27 cellular contexts compared by ENCODE assay signal in the genomic region with DNA sequence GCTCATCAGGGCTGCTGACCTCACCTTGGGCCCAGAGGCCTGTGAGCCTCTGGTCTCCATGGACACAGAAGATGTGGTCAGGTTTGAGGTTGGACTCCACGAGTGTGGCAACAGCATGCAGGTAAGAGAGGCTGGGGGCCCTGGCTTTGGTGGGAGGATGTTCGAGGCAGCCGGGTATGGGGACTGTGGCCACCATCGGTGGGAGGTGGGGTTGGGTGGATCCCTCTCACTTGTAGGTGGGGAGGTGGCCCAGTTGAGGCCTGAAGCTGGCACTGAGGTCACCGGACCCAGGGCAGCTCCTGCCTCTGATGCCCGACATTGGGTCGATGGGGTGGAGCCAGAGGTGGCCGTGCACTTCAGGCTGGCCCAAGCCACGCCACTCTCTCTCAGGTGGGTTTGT. TPM values are rescaled to one million over a fixed set of nuclear protein-coding genes. Genes with fewer than 3 reads are reported as not detected.
A peak's percentile ranks its signal among the peaks of the same experiment; 100 is the strongest.
DNase-seq lines count a peak whose midpoint lies in the region; ATAC-seq and TF ChIP-seq lines count a peak whose summit lies in the region.
"Had no signal": no experiment of that assay in that cellular context is flagged by ENCODE, and none has a peak within 500 bp of the region (broad histone marks: within the 10 kb centered on the region; RNA-seq: fewer than 3 reads in every experiment).

No MANE protein-coding gene starts in this region.

- no peak overlapping the region for H3K23ac ChIP-seq in trophoblast cell (ENCODE audit: low read length)

- no CpG with 5 or more reads among the region's 9 CpGs for WGBS in trophoblast cell (ENCODE audit: extremely low coverage, insufficient coverage, insufficient read length)

- H3K14ac ChIP-seq in trophoblast cell (ENCODE audit: low read length): no peak overlapping the region

- no peak overlapping the region for H3K18ac ChIP-seq in trophoblast cell (ENCODE audit: low read length)

- no peak overlapping the region for H3K4me3 Mint-ChIP-seq in activated naive CD4-positive, alpha-beta T cell treated with anti-CD3 and anti-CD28 coated beads, Interleukin-2, amount 10 ng/mL, durations not matched to agents 7 days and 5 days
- H3K4me3 Mint-ChIP-seq in T-helper 17 cell (no peak overlapping the region), progenitor cell of endocrine pancreas (ENCODE audit: low read depth) (no peak overlapping the region)
- H3K4me3 Mint-ChIP-seq: CD4-positive, alpha-beta memory T cell; WTC11 had no signal

- H3K4me1 ChIP-seq in trophoblast cell (ENCODE audit: control insufficient read depth in 1 of 2, insufficient read depth in 2 of 2, low read length in 2 of 2): peaks cover 13% of the 10 kb centered on the region in 2 experiments
- H3K4me1 ChIP-seq: ascending aorta, gastrocnemius medialis, HAP-1 had no signal

- H3K9me3 ChIP-seq in T-helper 17 cell (ENCODE audit: control insufficient read depth, low read length, poor library complexity, severe bottlenecking) (no peaks in the 10 kb centered on the region), trophoblast cell (ENCODE audit: insufficient read depth, low read depth, low read length) (no peaks in the 10 kb centered on the region)
- H3K9me3 ChIP-seq: ascending aorta, gastrocnemius medialis, HAP-1, neutrophil, stomach had no signal

- peaks cover 8% of the 10 kb centered on the region for H3K4me1 Mint-ChIP-seq in activated naive CD4-positive, alpha-beta T cell treated with anti-CD3 and anti-CD28 coated beads, Interleukin-2, amount 10 ng/mL, durations not matched to agents 7 days and 5 days
- H3K4me1 Mint-ChIP-seq in T-helper 17 cell (peaks cover 11% of the 10 kb centered on the region), progenitor cell of endocrine pancreas (ENCODE audit: low read depth) (peaks cover 11% of the 10 kb centered on the region)

- ATAC-seq in T-helper 17 cell: no peak
- ATAC-seq: gastrocnemius medialis, right cardiac atrium, WTC11 had no signal

- peak overlapping the region; percentile 18 for H2AK5ac ChIP-seq in trophoblast cell (ENCODE audit: low read length)

- H2BK12ac ChIP-seq in trophoblast cell (ENCODE audit: low read length): peak overlapping the region; percentile 6

- H3K79me2 ChIP-seq in trophoblast cell (ENCODE audit: control insufficient read depth, insufficient read depth, low read length, poor library complexity): no peaks in the 10 kb centered on the region
- H3K79me2 ChIP-seq: hepatocyte had no signal

- H3K4ac ChIP-seq in trophoblast cell (ENCODE audit: low read depth, low read length): no peak overlapping the region

- H4K8ac ChIP-seq in trophoblast cell (ENCODE audit: low read depth, low read length): no peak overlapping the region

- peak; percentile 15 for DNase-seq in activated naive CD4-positive, alpha-beta T cell treated with anti-CD3 and anti-CD28 coated beads, Interleukin-2, amount 10 ng/mL, durations not matched to agents 7 days and 5 days
- no peak for DNase-seq in activated naive CD4-positive, alpha-beta T cell treated with anti-CD3 and anti-CD28 coated beads, Interleukin-2, amount 50 U/mL, for 16 hours
- DNase-seq in T-helper 17 cell: no peak
- peak; percentile 32 for DNase-seq in glomerular visceral epithelial cell (ENCODE audit: extremely low spot score)
- DNase-seq in trophoblast cell: peak in 1 of 2 donors; percentile 20
- DNase-seq in NCI-H446 (lab: John Stamatoyannopoulos, UW): no peak
- DNase-seq in progenitor cell of endocrine pancreas (ENCODE audit: low spot score, unreplicated experiment): no peak
- no peak for DNase-seq in NCI-H345 (lab: John Stamatoyannopoulos, UW)
- DNase-seq: activated CD4-positive, alpha-beta T cell treated with anti-CD3 and anti-CD28 coated beads, Interleukin-2, amount 50 U/mL, for 1 hour; activated gamma-delta T cell; activated T-cell treated with anti-CD3 and anti-CD28 coated beads, Interleukin-2, amount 50 U/mL, for 1 hour; AML-193; central memory CD4-positive, alpha-beta T cell; gastrocnemius medialis; mesendoderm; NCI-H1092; NCI-H1694; right cardiac atrium; SJCRH30; stomach had no signal

- H2AFZ ChIP-seq in trophoblast cell (ENCODE audit: insufficient read depth, low read length, poor library complexity): no peak overlapping the region
- H2AFZ ChIP-seq: hepatocyte had no signal

- no peak overlapping the region for H4K12ac ChIP-seq in trophoblast cell (ENCODE audit: low read depth, low read length)

- no peaks in the 10 kb centered on the region for H3K27me3 ChIP-seq in trophoblast cell (ENCODE audit: insufficient read depth, low read length)
- H3K27me3 ChIP-seq: ascending aorta, gastrocnemius medialis, hepatocyte, neutrophil, SJCRH30 had no signal

- H3K27ac Mint-ChIP-seq in activated naive CD4-positive, alpha-beta T cell treated with anti-CD3 and anti-CD28 coated beads, Interleukin-2, amount 10 ng/mL, durations not matched to agents 7 days and 5 days: no peak overlapping the region
- H3K27ac Mint-ChIP-seq in T-helper 17 cell (peak overlapping the region; percentile 6), progenitor cell of endocrine pancreas (no peak overlapping the region)
- H3K27ac Mint-ChIP-seq: WTC11 had no signal

- no peak overlapping the region for H3K9ac ChIP-seq in trophoblast cell (ENCODE audit: low read length)

- TF ChIP-seq CTCF in progenitor cell of endocrine pancreas (IDR thresholded peaks at IDR 0.05; ENCODE audit: unreplicated experiment): no peak

- H3K79me1 ChIP-seq in trophoblast cell (ENCODE audit: low read length): peaks cover 9% of the 10 kb centered on the region

- CTCF ChIA-PET in activated naive CD4-positive, alpha-beta T cell treated with anti-CD3 and anti-CD28 coated beads, Interleukin-2, amount 10 ng/mL, durations not matched to agents 7 days and 5 days (lab: Charles Lee): no interaction called here

- no peaks in the 10 kb centered on the region for H3K36me3 Mint-ChIP-seq in activated naive CD4-positive, alpha-beta T cell treated with anti-CD3 and anti-CD28 coated beads, Interleukin-2, amount 10 ng/mL, durations not matched to agents 7 days and 5 days
- H3K36me3 Mint-ChIP-seq in T-helper 17 cell (ENCODE audit: low read depth): no peaks in the 10 kb centered on the region
- no peaks in the 10 kb centered on the region for H3K36me3 Mint-ChIP-seq in progenitor cell of endocrine pancreas (ENCODE audit: insufficient read depth)
- H3K36me3 Mint-ChIP-seq: CD4-positive, alpha-beta memory T cell; WTC11 had no signal

- no peaks in the 10 kb centered on the region for H3K36me3 ChIP-seq in trophoblast cell (ENCODE audit: control insufficient read depth in 1 of 2, insufficient read depth in 2 of 2, low read length in 2 of 2)
- H3K36me3 ChIP-seq: ascending aorta, gastrocnemius medialis, HAP-1, neutrophil, SJCRH30, stomach had no signal

- no peak overlapping the region for H3K4me3 ChIP-seq in trophoblast cell (ENCODE audit: low read depth, low read length)
- H3K4me3 ChIP-seq: ascending aorta, gastrocnemius medialis, HAP-1, hepatocyte, SJCRH30, smooth muscle cell, stomach had no signal

- H3K4me2 ChIP-seq in trophoblast cell (ENCODE audit: low read length): no peak overlapping the region
- H3K4me2 ChIP-seq: hepatocyte, smooth muscle cell had no signal

- peak overlapping the region; percentile 60 for H4K91ac ChIP-seq in trophoblast cell (ENCODE audit: low read depth, low read length)

- peaks cover 23% of the 10 kb centered on the region for H3K27me3 Mint-ChIP-seq in activated naive CD4-positive, alpha-beta T cell treated with anti-CD3 and anti-CD28 coated beads, Interleukin-2, amount 10 ng/mL, durations not matched to agents 7 days and 5 days
- H3K27me3 Mint-ChIP-seq in T-helper 17 cell (peaks cover 7% of the 10 kb centered on the region), progenitor cell of endocrine pancreas (peaks cover 7% of the 10 kb centered on the region)

- no peak overlapping the region for H3K27ac ChIP-seq in trophoblast cell (ENCODE audit: low read depth, low read length)
- H3K27ac ChIP-seq: ascending aorta, gastrocnemius medialis, hepatocyte, neutrophil, stomach had no signal

- H2BK5ac ChIP-seq in trophoblast cell (ENCODE audit: low read depth, low read length, poor library complexity): no peak overlapping the region

- H3K9me3 Mint-ChIP-seq in activated naive CD4-positive, alpha-beta T cell treated with anti-CD3 and anti-CD28 coated beads, Interleukin-2, amount 10 ng/mL, durations not matched to agents 7 days and 5 days: no peaks in the 10 kb centered on the region
- no peaks in the 10 kb centered on the region for H3K9me3 Mint-ChIP-seq in progenitor cell of endocrine pancreas (ENCODE audit: low read depth)
- H3K9me3 Mint-ChIP-seq: CD4-positive, alpha-beta memory T cell; WTC11 had no signal

- H2BK120ac ChIP-seq in trophoblast cell (ENCODE audit: insufficient read depth, low read length, poor library complexity): peak overlapping the region; percentile 1

RNA-seq across cellular contexts. Expression of a gene that starts 0.4 kb away (rescaled TPM):
- total RNA-seq in T-helper 17 cell (1 to 10 TPM; 6.1 to 9.9 TPM), progenitor cell of endocrine pancreas (not detected in 2 replicates)
- 3.3 and 4.2 TPM in 2 replicates for polyA plus RNA-seq in trophoblast cell (2013)
- total RNA-seq: hepatocyte had no signal
- polyA plus RNA-seq: hepatocyte had no signal

RNA-seq across cellular contexts. Expression of a gene that starts 15.7 kb away (rescaled TPM):
- total RNA-seq in T-helper 17 cell: not detected
- 7.1 and 7.7 TPM in 2 replicates for polyA plus RNA-seq in trophoblast cell (2013)
- 7.4 and 10.7 TPM in 2 replicates for total RNA-seq in progenitor cell of endocrine pancreas
- total RNA-seq: ascending aorta; CD4-positive, alpha-beta memory T cell had no signal

RNA-seq across cellular contexts. Expression of a gene that starts 36.4 kb away (rescaled TPM):
- total RNA-seq in T-helper 17 cell (10 to 100 TPM; 23.6 to 26.3 TPM), progenitor cell of endocrine pancreas (38.2 and 55.6 TPM in 2 replicates)
- polyA plus RNA-seq in trophoblast cell (2013): 23.6 and 23.7 TPM in 2 replicates

Comparison
In these comparisons a context has a peak if more than half of its experiments do, and no peak if none do; other contexts are left out.
1. DNase-seq: peak in activated naive CD4-positive, alpha-beta T cell treated with anti-CD3 and anti-CD28 coated beads, Interleukin-2, amount 10 ng/mL, durations not matched to agents 7 days and 5 days (single experiment) and glomerular visceral epithelial cell (single experiment); none in activated naive CD4-positive, alpha-beta T cell treated with anti-CD3 and anti-CD28 coated beads, Interleukin-2, amount 50 U/mL, for 16 hours (single experiment), T-helper 17 cell (0 of 3), NCI-H446 (0 of 2), progenitor cell of endocrine pancreas (single experiment) and NCI-H345 (single experiment).